Comparison of ENCODE assay signal across 19 cellular contexts in genomic region chr2:66523990-66524389, GRCh38.
DNase-seq lines count a peak whose midpoint lies in the region; ATAC-seq and TF ChIP-seq lines count a peak whose summit lies in the region.
"Had no signal": no experiment of that assay in that cellular context is flagged by ENCODE, and none has a peak within 500 bp of the region (broad histone marks: within the 10 kb centered on the region; RNA-seq: fewer than 3 reads in every experiment).

No MANE protein-coding gene starts in this region.

- H3K9me3 ChIP-seq in cardiac muscle cell (ENCODE audit: low read depth) (no peaks in the 10 kb centered on the region), right lobe of liver (no peaks in the 10 kb centered on the region), left lung (no peaks in the 10 kb centered on the region)
- H3K9me3 ChIP-seq: A549 had no signal

- H3K4me3 ChIP-seq in cardiac muscle cell (no peak overlapping the region), epithelial cell of esophagus (ENCODE audit: low read length) (no peak overlapping the region), right lobe of liver (no peak overlapping the region), left lung (no peak overlapping the region)
- H3K4me3 ChIP-seq: A549 had no signal

- TF ChIP-seq CTCF in cardiac muscle cell (IDR thresholded peaks at IDR 0.05; ENCODE audit: low read depth, low read length) (no peak), epithelial cell of esophagus (IDR thresholded peaks at IDR 0.05; ENCODE audit: insufficient read depth, low read depth, low read length, missing control alignments) (no peak), right lobe of liver (IDR thresholded peaks at IDR 0.05) (no peak), left lung (IDR thresholded peaks at IDR 0.05) (no peak)

- H3K27ac ChIP-seq in cardiac muscle cell = peak overlapping the region; percentile 66
- H3K27ac ChIP-seq in right lobe of liver = peak overlapping the region in 2 of 3 donors; percentile 7 to 54
- H3K27ac ChIP-seq in left lung = no peak overlapping the region
- H3K27ac ChIP-seq: 22Rv1, A549, C4-2B had no signal

- H3K4me1 ChIP-seq in cardiac muscle cell (ENCODE audit: low read depth) = peaks cover 38% of the 10 kb centered on the region
- peaks cover 0 to 32% (median 13%) of the 10 kb centered on the region in 4 donors for H3K4me1 ChIP-seq in right lobe of liver
- peaks cover 0 to 5% of the 10 kb centered on the region in 2 donors for H3K4me1 ChIP-seq in left lung

- 64% methylated on average over 2 of the region's 2 CpGs for WGBS in right lobe of liver (ENCODE audit: insufficient coverage, low coverage, low lambda C conversion rate, missing lambda C conversion rate)

- intact Hi-C loops in cardiac septum (cut with DNase I) = no loop called here
- intact Hi-C loops in right lobe of liver (cut with DNase I) = no loop called here
- intact Hi-C loops in left lung (cut with DNase I) = no loop called here

- H3K36me3 ChIP-seq in cardiac muscle cell = peaks cover 3% of the 10 kb centered on the region
- no peaks in the 10 kb centered on the region for H3K36me3 ChIP-seq in right lobe of liver
- no peaks in the 10 kb centered on the region for H3K36me3 ChIP-seq in left lung

- no peaks in the 10 kb centered on the region for H3K27me3 ChIP-seq in cardiac muscle cell
- H3K27me3 ChIP-seq in right lobe of liver = no peaks in the 10 kb centered on the region
- H3K27me3 ChIP-seq in left lung = no peaks in the 10 kb centered on the region

- ATAC-seq in right lobe of liver = peak; percentile 58 to 73 (median 66)
- no peak for ATAC-seq in GM21360 (IDR thresholded peaks at IDR 0.05; ENCODE audit: unreplicated experiment)
- no peak for ATAC-seq in HG02840 (IDR thresholded peaks at IDR 0.05; ENCODE audit: low FRiP score, unreplicated experiment)
- no peak for ATAC-seq in left lung
- ATAC-seq: A549, HCT116 had no signal

- no peak for TF ChIP-seq POLR2A in right lobe of liver (IDR thresholded peaks at IDR 0.05)

- DNase-seq in cardiac muscle cell (ENCODE audit: low read depth in 1 of 2, low spot score in 1 of 2) = no peak
- DNase-seq in cardiac septum (ENCODE audit: low spot score) = no peak
- DNase-seq in epithelial cell of esophagus (ENCODE audit: low read depth) = peak; percentile 35
- no peak for DNase-seq in right lobe of liver
- no peak for DNase-seq in stimulated activated naive CD4-positive, alpha-beta T cell (lab: John Stamatoyannopoulos, UW)
- no peak for DNase-seq in left lung
- DNase-seq: AML-193; CD4-positive, alpha-beta memory T cell; DMS153; DMS79; GDM1; GOT3; H7 had no signal

Comparison
In these comparisons a context has a peak if more than half of its experiments do, and no peak if none do; other contexts are left out.
1. H3K27ac ChIP-seq: peak in cardiac muscle cell (single experiment) and right lobe of liver (2 of 3); none in left lung (0 of 2).
2. ATAC-seq: peak in right lobe of liver (4 of 4); none in GM21360 (single experiment), HG02840 (single experiment) and left lung (single experiment).